Comparison of ENCODE assay signal across 8 cellular contexts in genomic region chr16:2520097-2520783, GRCh38. TPM values are rescaled to one million over a fixed set of nuclear protein-coding genes. Genes with fewer than 3 reads are reported as not detected.
DNase-seq lines count a peak whose midpoint lies in the region; ATAC-seq and TF ChIP-seq lines count a peak whose summit lies in the region.

AMDHD2 (plus strand) TSS chr16:2520371; CDS start chr16:2520459, 88 bp downstream.

- ATAC-seq in right cardiac atrium, result peak; percentile 81 to 83

- no peak within 1 kb of the TSS for H2BK5ac ChIP-seq in H9 (ENCODE audit: insufficient read length, low read length)

- intact Hi-C loops in right cardiac atrium (cut with DNase I), result no loop called here

- H2BK15ac ChIP-seq in H9 (ENCODE audit: low read depth, low read length), result no peak within 1 kb of the TSS

- peaks cover 28% of the 10 kb centered on the region; the same call in 1 of the 2 replicates for H3K79me2 ChIP-seq in H9 (ENCODE audit: insufficient read depth, low read length)

- no peak within 1 kb of the TSS for H3K56ac ChIP-seq in H9 (ENCODE audit: insufficient read length, low read depth, low read length)

- no peak within 1 kb of the TSS for H2BK120ac ChIP-seq in H9 (ENCODE audit: low read depth, low read length, poor library complexity, severe bottlenecking)

- H3K18ac ChIP-seq in H9 (ENCODE audit: insufficient read length, low read depth, low read length), result no peak within 1 kb of the TSS

- H2BK20ac ChIP-seq in H9 (ENCODE audit: low read depth, low read length, poor library complexity, severe bottlenecking), result no peak within 1 kb of the TSS

- H4K8ac ChIP-seq in H9 (replicated peaks; ENCODE audit: insufficient read length, low read depth, low read length), result no peak within 1 kb of the TSS

- peak within 1 kb of the TSS; percentile 73; the same call in 1 of the 2 replicates for H3K14ac ChIP-seq in H9 (ENCODE audit: insufficient read depth, low read length)

- H2AFZ ChIP-seq in H9 (ENCODE audit: low read length), result no peak within 1 kb of the TSS

- no peak within 1 kb of the TSS for H3T11ph ChIP-seq in H9 (ENCODE audit: low read length)

- H3K4me1 ChIP-seq in H9 (ENCODE audit: insufficient read depth, low read length), result no peaks in the 10 kb centered on the region
- H3K4me1 ChIP-seq in right cardiac atrium (ENCODE audit: control insufficient read depth, insufficient read depth, low read length), result peaks cover 19% of the 10 kb centered on the region
- no peaks in the 10 kb centered on the region for H3K4me1 ChIP-seq in urinary bladder (ENCODE audit: insufficient read depth)

- H4K5ac ChIP-seq in H9 (ENCODE audit: insufficient read length, low read depth, low read length), result no peak within 1 kb of the TSS

- H3K79me1 ChIP-seq in H9 (ENCODE audit: insufficient read depth, low read depth, low read length, poor library complexity, severe bottlenecking), result peaks cover 9% of the 10 kb centered on the region

- H3K27me3 Mint-ChIP-seq in H9 (ENCODE audit: low read depth), result no peaks in the 10 kb centered on the region; the same call in 1 of the 2 replicates
- no peaks in the 10 kb centered on the region for H3K27me3 Mint-ChIP-seq in T-helper 2 cell treated with Interferon-gamma antibody and Interleukin-4, amounts not matched to agents 5 μg/mL and 100 μg/mL, for 36 hours (ENCODE audit: low read depth)

- no peaks in the 10 kb centered on the region for H4K20me1 ChIP-seq in H9 (ENCODE audit: control insufficient read depth, insufficient read depth, insufficient read length)

- H3K27ac ChIP-seq in H9 (ENCODE audit: insufficient read length, low read depth, low read length), result no peak within 1 kb of the TSS
- peak within 1 kb of the TSS; percentile 75 for H3K27ac ChIP-seq in right cardiac atrium (ENCODE audit: low read length)
- H3K27ac ChIP-seq in urinary bladder (ENCODE audit: low read depth), result peak within 1 kb of the TSS; percentile 73

- DNase-seq in COLO668 (lab: John Stamatoyannopoulos, UW; ENCODE audit: unreplicated experiment) (peak; percentile 94), H9 (peak; percentile 89), NCI-H1694 treated with DMSO at 0.1 percent for 48 hours (lab: John Stamatoyannopoulos, UW) (peak; percentile 12), anterior cingulate cortex (lab: John Stamatoyannopoulos, UW) (peak in 57 of 58 donors; percentile 42 to 92 (median 83)), right cardiac atrium (peak; percentile 93 to 98 (median 97)), putamen (ENCODE audit: low spot score) (peak; percentile 82)
- peak; percentile 85 for DNase-seq in T-helper 2 cell treated with Interferon-gamma antibody and Interleukin-4, amounts not matched to agents 5 μg/mL and 100 μg/mL, for 36 hours (ENCODE audit: low spot score)

- no peak for TF ChIP-seq CTCF in H9 (conservative IDR thresholded peaks at IDR 0.05)

- H3K4me3 ChIP-seq in right cardiac atrium (ENCODE audit: low read length) (peak within 1 kb of the TSS; percentile 73), urinary bladder (ENCODE audit: low read depth, low read length) (peak within 1 kb of the TSS; percentile 60)

- H3K4ac ChIP-seq in H9 (ENCODE audit: low read depth, low read length), result no peak within 1 kb of the TSS; the same call in 1 of the 2 replicates

- H3K27me3 ChIP-seq in H9 (ENCODE audit: insufficient read depth, low read length) (no peaks in the 10 kb centered on the region), right cardiac atrium (ENCODE audit: control insufficient read depth, insufficient read depth) (no peaks in the 10 kb centered on the region)

- H2BK12ac ChIP-seq in H9 (ENCODE audit: insufficient read length, low read depth, low read length), result no peak within 1 kb of the TSS

- WGBS in H9 (ENCODE audit: extremely low coverage, insufficient read length, low lambda C conversion rate), result no CpG with 5 or more reads among the region's 83 CpGs
- WGBS in right cardiac atrium, result under 1% methylated on average over 83 of the region's 83 CpGs
- under 1% methylated on average over 83 of the region's 83 CpGs for WGBS in urinary bladder

- H3K23ac ChIP-seq in H9 (ENCODE audit: insufficient read length, low read depth, low read length), result no peak within 1 kb of the TSS

- H3K9me3 ChIP-seq in H9 (ENCODE audit: control insufficient read depth, low read depth, low read length) (no peaks in the 10 kb centered on the region), right cardiac atrium (ENCODE audit: control insufficient read depth, low read length) (no peaks in the 10 kb centered on the region)

- H3K36me3 Mint-ChIP-seq in H9 (ENCODE audit: insufficient read depth in 1 of 3, low read depth in 3 of 3), result peaks cover 6 to 43% (median 29%) of the 10 kb centered on the region in 3 experiments; a peak in 6 of 7 replicates
- peaks cover 28% of the 10 kb centered on the region for H3K36me3 Mint-ChIP-seq in T-helper 2 cell treated with Interferon-gamma antibody and Interleukin-4, amounts not matched to agents 5 μg/mL and 100 μg/mL, for 36 hours (ENCODE audit: low read depth)

- H3K4me3 Mint-ChIP-seq in H9, result peak within 1 kb of the TSS; percentile 79 to 88
- peak within 1 kb of the TSS; percentile 85 for H3K4me3 Mint-ChIP-seq in T-helper 2 cell treated with Interferon-gamma antibody and Interleukin-4, amounts not matched to agents 5 μg/mL and 100 μg/mL, for 36 hours

- no peak within 1 kb of the TSS for H4K91ac ChIP-seq in H9 (ENCODE audit: insufficient read length, low read depth, low read length)

- peaks cover 7% of the 10 kb centered on the region for H3K23me2 ChIP-seq in H9 (ENCODE audit: insufficient read length, low read depth, low read length, poor library complexity, severe bottlenecking)

- H3K4me2 ChIP-seq in H9 (ENCODE audit: insufficient read depth, insufficient read length, low read length), result peak within 1 kb of the TSS; percentile 75

- peaks cover 24 to 33% of the 10 kb centered on the region in 2 experiments for H3K4me1 Mint-ChIP-seq in H9
- H3K4me1 Mint-ChIP-seq in T-helper 2 cell treated with Interferon-gamma antibody and Interleukin-4, amounts not matched to agents 5 μg/mL and 100 μg/mL, for 36 hours (ENCODE audit: low read depth), result peaks cover 24% of the 10 kb centered on the region

- no peak within 1 kb of the TSS for H2AK5ac ChIP-seq in H9 (ENCODE audit: insufficient read length, low read length)

- H3K9me3 Mint-ChIP-seq in H9, result no peaks in the 10 kb centered on the region
- H3K9me3 Mint-ChIP-seq in T-helper 2 cell treated with Interferon-gamma antibody and Interleukin-4, amounts not matched to agents 5 μg/mL and 100 μg/mL, for 36 hours, result no peaks in the 10 kb centered on the region

- no peaks in the 10 kb centered on the region for H3K36me3 ChIP-seq in urinary bladder (ENCODE audit: insufficient read depth)

- H3K9ac ChIP-seq in H9 (ENCODE audit: extremely low read depth, insufficient read length, low read length), result peak within 1 kb of the TSS; percentile 63

- H3K27ac Mint-ChIP-seq in H9, result peak within 1 kb of the TSS; percentile 95 to 97 (median 96)
- peak within 1 kb of the TSS; percentile 92 for H3K27ac Mint-ChIP-seq in T-helper 2 cell treated with Interferon-gamma antibody and Interleukin-4, amounts not matched to agents 5 μg/mL and 100 μg/mL, for 36 hours

RNA-seq across cellular contexts. Expression of gene AMDHD2, which starts in this region (rescaled TPM):
- total RNA-seq in H9 (2021), result 56.4 and 61.5 TPM in 2 replicates
- 10 to 100 TPM; 10.6 to 16.5 (median 14.4) TPM for total RNA-seq in right cardiac atrium
- 12.1 TPM for polyA plus RNA-seq in right cardiac atrium
- 16.4 TPM for total RNA-seq in urinary bladder
- 40.2 TPM for polyA plus RNA-seq in urinary bladder

Comparison
In these comparisons a context has a peak if more than half of its experiments do, and no peak if none do; other contexts are left out.
1. DNase-seq: peak in every context shown above with its lines; median percentile 97 in right cardiac atrium; 94 in COLO668; 89 in H9; 85 in T-helper 2 cell treated with Interferon-gamma antibody and Interleukin-4, amounts not matched to agents 5 μg/mL and 100 μg/mL, for 36 hours; 83 in anterior cingulate cortex; 82 in putamen; 12 in NCI-H1694 treated with DMSO at 0.1 percent for 48 hours.